27 cellular contexts compared by ENCODE assay signal in genomic region chr3:170494766-170495165, GRCh38.
"Had no signal": no experiment of that assay in that cellular context is flagged by ENCODE, and none has a peak within 500 bp of the region (broad histone marks: within the 10 kb centered on the region; RNA-seq: fewer than 3 reads in every experiment).

No MANE protein-coding gene starts in this region.

- H3K27me3 ChIP-seq: esophagus squamous epithelium, right atrium auricular region had no signal

- H3K79me2 ChIP-seq: parathyroid adenoma had no signal

- DNase-seq: activated CD4-positive, alpha-beta T cell treated with anti-CD3 and anti-CD28 coated beads for 4 hours; activated CD4-positive, alpha-beta T cell treated with anti-CD3 and anti-CD28 coated beads, Interleukin-2, amount 50 U/mL, for 48 hours; activated CD8-positive, alpha-beta memory T cell treated with anti-CD3 and anti-CD28 coated beads for 24 hours; activated gamma-delta T cell treated with Interleukin-2 at 50 U/mL for 16 hours; activated naive CD4-positive, alpha-beta T cell treated with anti-CD3 and anti-CD28 coated beads, Interleukin-2, amount 50 U/mL, for 16 hours; amniotic stem cell; dermis blood vessel endothelial cell; effector CD8-positive, alpha-beta T cell; esophagus squamous epithelium; head of caudate nucleus; hippocampal formation; kidney; left colon; mammary epithelial cell; midbrain; naive thymus-derived CD4-positive, alpha-beta T cell; nucleus accumbens; stimulated activated CD4-positive, alpha-beta T cell treated with anti-CD3 and anti-CD28 coated beads, Interleukin-4, amount 100 ng/mL, for 1 hour; stimulated activated naive CD8-positive, alpha-beta T cell treated with anti-CD3 and anti-CD28 coated beads, Interleukin-15, Interleukin-2, amounts not matched to agents 100 U/mL and 50 U/mL, for 24 hours; SW 1271; T-helper 9 cell; trophoblast cell had no signal

- H3K36me3 ChIP-seq: esophagus squamous epithelium, right atrium auricular region, thoracic aorta had no signal

- H3K4me1 ChIP-seq: esophagus squamous epithelium, parathyroid adenoma, right atrium auricular region had no signal

- H3K9me3 ChIP-seq: esophagus squamous epithelium, right atrium auricular region, thoracic aorta had no signal

- H3K27ac ChIP-seq: epithelial cell of prostate, esophagus squamous epithelium, parathyroid adenoma, right atrium auricular region, thoracic aorta, VCaP had no signal

- H3K9ac ChIP-seq: parathyroid adenoma had no signal

- H3K4me3 ChIP-seq: esophagus squamous epithelium, right atrium auricular region, thoracic aorta had no signal

- H2AFZ ChIP-seq: parathyroid adenoma had no signal
